1 cellular context compared by ENCODE assay signal in genomic region chr6:53067307-53067706, GRCh38.
TF ChIP-seq lines count a peak whose summit lies in the region.

No MANE protein-coding gene starts in this region.

TF ChIP-seq in HepG2, 621 proteins besides CTCF, POLR2A, EP300 and RAD21 (continued from another document):
- TF ChIP-seq POGK (CRISPR knock-in tag; conservative IDR thresholded peaks at IDR 0.05), result no peak
- TF ChIP-seq ZC3H4 (CRISPR knock-in tag; IDR thresholded peaks at IDR 0.05; ENCODE audit: borderline replicate concordance), result no peak
- no peak for TF ChIP-seq POLR2G (IDR thresholded peaks at IDR 0.05; ENCODE audit: low read depth, low read length)
- no peak for TF ChIP-seq SMAD1 (CRISPR knock-in tag; IDR thresholded peaks at IDR 0.05; ENCODE audit: borderline replicate concordance, low read depth)
TF ChIP-seq in HepG2: peak in this region for 0.
